11 cellular contexts compared by ENCODE assay signal in genomic region chr5:95283022-95283615, GRCh38. TPM values are rescaled to one million over a fixed set of nuclear protein-coding genes. Genes with fewer than 3 reads are reported as not detected.
DNase-seq lines count a peak whose midpoint lies in the region; ATAC-seq and TF ChIP-seq lines count a peak whose summit lies in the region.
"Had no signal": no experiment of that assay in that cellular context is flagged by ENCODE, and none has a peak within 500 bp of the region (broad histone marks: within the 10 kb centered on the region; RNA-seq: fewer than 3 reads in every experiment).

No MANE protein-coding gene starts in this region.

- POLR2A ChIA-PET in activated CD8-positive, alpha-beta T cell treated with anti-CD3 and anti-CD28 coated beads for 36 hours (lab: Charles Lee): interaction anchor here (0.9 kb wide), 1 partner anchor 79 kb away, joined by 3 read pairs; no protein-coding TSS in a partner anchor

- ATAC-seq in activated CD8-positive, alpha-beta T cell treated with anti-CD3 and anti-CD28 coated beads for 36 hours: no peak
- ATAC-seq in HG02763 (IDR thresholded peaks at IDR 0.05; ENCODE audit: unreplicated experiment): no peak

- no peak overlapping the region for H3K9ac ChIP-seq in iPS-20b (ENCODE audit: low read depth, low read length)

- H3K4me1 Mint-ChIP-seq in activated naive CD4-positive, alpha-beta T cell treated with anti-CD3 and anti-CD28 coated beads for 36 hours (ENCODE audit: low read depth): peaks cover 9% of the 10 kb centered on the region
- H3K4me1 Mint-ChIP-seq in activated CD8-positive, alpha-beta T cell treated with anti-CD3 and anti-CD28 coated beads for 36 hours (ENCODE audit: low read depth): peaks cover 9% of the 10 kb centered on the region

- no peaks in the 10 kb centered on the region for H3K9me3 Mint-ChIP-seq in activated naive CD4-positive, alpha-beta T cell treated with anti-CD3 and anti-CD28 coated beads for 36 hours
- no peaks in the 10 kb centered on the region for H3K9me3 Mint-ChIP-seq in activated CD8-positive, alpha-beta T cell treated with anti-CD3 and anti-CD28 coated beads for 36 hours

- DNase-seq in activated naive CD4-positive, alpha-beta T cell treated with anti-CD3 and anti-CD28 coated beads for 36 hours: no peak
- DNase-seq in activated naive CD4-positive, alpha-beta T cell treated with Interleukin-2 at 50 U/mL for 16 hours: no peak
- no peak for DNase-seq in activated CD8-positive, alpha-beta T cell treated with anti-CD3 and anti-CD28 coated beads for 36 hours
- DNase-seq in testis (no peak), adrenal gland (no peak)
- DNase-seq: activated naive CD4-positive, alpha-beta T cell treated with anti-CD3 and anti-CD28 coated beads, Interleukin-2, amount 50 U/mL, for 16 hours; DND-41; hippocampal formation had no signal

- H3K9me3 ChIP-seq in iPS-20b (ENCODE audit: insufficient read depth, low read depth, low read length): no peaks in the 10 kb centered on the region
- H3K9me3 ChIP-seq in thymus (ENCODE audit: control insufficient read depth): no peaks in the 10 kb centered on the region
- no peaks in the 10 kb centered on the region for H3K9me3 ChIP-seq in testis
- H3K9me3 ChIP-seq in adrenal gland (replicated peaks in 1 of 3): no peaks in the 10 kb centered on the region

- H3K4me3 Mint-ChIP-seq in activated naive CD4-positive, alpha-beta T cell treated with anti-CD3 and anti-CD28 coated beads for 36 hours: peak overlapping the region; percentile 11
- peak overlapping the region; percentile 33 for H3K4me3 Mint-ChIP-seq in activated CD8-positive, alpha-beta T cell treated with anti-CD3 and anti-CD28 coated beads for 36 hours

- intact Hi-C loops in activated naive CD4-positive, alpha-beta T cell treated with anti-CD3 and anti-CD28 coated beads for 36 hours (cut with micrococcal nuclease): loop anchor here (1.0 to 10.0 kb wide), 3 partner anchors 272 to 564 kb away; partner anchors contain the start of genes ARSK, GPR150 and SKIC3
- intact Hi-C loops in activated CD8-positive, alpha-beta T cell treated with anti-CD3 and anti-CD28 coated beads for 36 hours (cut with micrococcal nuclease): no loop called here
- intact Hi-C loops in testis (cut with DNase I; ENCODE audit: low total_unique reads): no loop called here
- intact Hi-C loops in adrenal gland (cut with DNase I): no loop called here

- no peak for TF ChIP-seq CTCF in activated CD8-positive, alpha-beta T cell treated with anti-CD3 and anti-CD28 coated beads for 36 hours (IDR thresholded peaks at IDR 0.05)
- TF ChIP-seq CTCF in testis (IDR thresholded peaks at IDR 0.05) (no peak), adrenal gland (IDR thresholded peaks at IDR 0.05) (no peak)

- H3K27ac Mint-ChIP-seq in activated naive CD4-positive, alpha-beta T cell treated with anti-CD3 and anti-CD28 coated beads for 36 hours: no peak overlapping the region
- H3K27ac Mint-ChIP-seq in activated CD8-positive, alpha-beta T cell treated with anti-CD3 and anti-CD28 coated beads for 36 hours: no peak overlapping the region

- H3K36me3 ChIP-seq in iPS-20b (ENCODE audit: insufficient read depth, low read depth, low read length): no peaks in the 10 kb centered on the region
- H3K36me3 ChIP-seq in thymus (ENCODE audit: control insufficient read depth, insufficient read depth): no peaks in the 10 kb centered on the region
- no peaks in the 10 kb centered on the region for H3K36me3 ChIP-seq in testis (ENCODE audit: low read depth, missing control alignments)
- no peaks in the 10 kb centered on the region for H3K36me3 ChIP-seq in adrenal gland (replicated peaks in 1 of 2)

- 33% methylated on average over 10 of the region's 10 CpGs for WGBS in thymus
- 12 to 13% methylated on average over 10 of the region's 10 CpGs for WGBS in testis, 2 donors
- WGBS in adrenal gland, 4 donors: 17 to 23% (median 19%) methylated on average over 10 of the region's 10 CpGs

- peak overlapping the region; percentile 73 for H3K4me3 ChIP-seq in iPS-20b (ENCODE audit: low read length)
- H3K4me3 ChIP-seq in thymus (ENCODE audit: low read length): peak overlapping the region; percentile 62
- H3K4me3 ChIP-seq in testis: peak overlapping the region in 1 of 2 donors; percentile 55
- peak overlapping the region in 1 of 4 donors; percentile 59 for H3K4me3 ChIP-seq in adrenal gland

- H3K36me3 Mint-ChIP-seq in activated naive CD4-positive, alpha-beta T cell treated with anti-CD3 and anti-CD28 coated beads for 36 hours (ENCODE audit: low read depth): no peaks in the 10 kb centered on the region
- no peaks in the 10 kb centered on the region for H3K36me3 Mint-ChIP-seq in activated CD8-positive, alpha-beta T cell treated with anti-CD3 and anti-CD28 coated beads for 36 hours (ENCODE audit: low read depth)

- peaks cover 50% of the 10 kb centered on the region for H3K27me3 ChIP-seq in iPS-20b (ENCODE audit: insufficient read depth, low read length)
- H3K27me3 ChIP-seq in thymus (ENCODE audit: control insufficient read depth, insufficient read depth): peaks cover 41% of the 10 kb centered on the region
- no peaks in the 10 kb centered on the region for H3K27me3 ChIP-seq in testis
- H3K27me3 ChIP-seq in adrenal gland: peaks cover 35% of the 10 kb centered on the region

- H3K27ac ChIP-seq in iPS-20b (ENCODE audit: low read length): no peak overlapping the region
- H3K27ac ChIP-seq in thymus (ENCODE audit: low read depth): no peak overlapping the region
- no peak overlapping the region for H3K27ac ChIP-seq in testis
- H3K27ac ChIP-seq in adrenal gland: no peak overlapping the region

- H3K4me1 ChIP-seq in iPS-20b (ENCODE audit: insufficient read depth, low read length): peaks cover 25% of the 10 kb centered on the region
- peaks cover 5% of the 10 kb centered on the region for H3K4me1 ChIP-seq in thymus (ENCODE audit: control insufficient read depth, insufficient read depth, low read length)
- no peaks in the 10 kb centered on the region for H3K4me1 ChIP-seq in testis
- peaks cover 7 to 16% of the 10 kb centered on the region in 2 donors for H3K4me1 ChIP-seq in adrenal gland (replicated peaks in 1 of 2)

- no peak for TF ChIP-seq POLR2A in testis (IDR thresholded peaks at IDR 0.05)
- TF ChIP-seq POLR2A in adrenal gland (IDR thresholded peaks at IDR 0.05): no peak

- CTCF ChIA-PET in activated naive CD4-positive, alpha-beta T cell treated with anti-CD3 and anti-CD28 coated beads for 36 hours (lab: Charles Lee): interaction anchor here (0.6 kb wide), 1 partner anchor 307 kb away, joined by 3 read pairs; no protein-coding TSS in a partner anchor
- CTCF ChIA-PET in activated CD8-positive, alpha-beta T cell treated with anti-CD3 and anti-CD28 coated beads for 36 hours (lab: Charles Lee): no interaction called here

- peaks cover 33% of the 10 kb centered on the region for H3K27me3 Mint-ChIP-seq in activated naive CD4-positive, alpha-beta T cell treated with anti-CD3 and anti-CD28 coated beads for 36 hours (ENCODE audit: low read depth)
- peaks cover 39% of the 10 kb centered on the region for H3K27me3 Mint-ChIP-seq in activated CD8-positive, alpha-beta T cell treated with anti-CD3 and anti-CD28 coated beads for 36 hours

RNA-seq across cellular contexts. Expression of gene MCTP1, which starts 1.8 kb away (rescaled TPM):
- total RNA-seq in activated naive CD4-positive, alpha-beta T cell treated with anti-CD3 and anti-CD28 coated beads for 36 hours: not detected
- total RNA-seq in activated CD8-positive, alpha-beta T cell treated with anti-CD3 and anti-CD28 coated beads for 36 hours: under 1 TPM; 0.20 to 0.40 TPM
- 5.9 TPM for polyA plus RNA-seq in thymus
- total RNA-seq in testis: 10 to 100 TPM in 1 of 2 donors, 1 to 10 TPM in 1; 9.7 to 15.5 TPM
- polyA plus RNA-seq in testis (ENCODE audit: insufficient read depth, low read depth, low replicate concordance): 7.4 TPM
- total RNA-seq in adrenal gland: 10 to 100 TPM in 2 of 8 donors, 1 to 10 TPM in 6; 4.5 to 20.1 (median 6.4) TPM
- polyA plus RNA-seq in adrenal gland: 1 to 10 TPM; 1.2 to 2.4 (median 1.5) TPM
